Comparison of ENCODE assay signal across 8 cellular contexts in genomic region chr2:240437181-240437860, GRCh38. TPM values are rescaled to one million over a fixed set of nuclear protein-coding genes. Genes with fewer than 3 reads are reported as not detected.
DNase-seq lines count a peak whose midpoint lies in the region; ATAC-seq and TF ChIP-seq lines count a peak whose summit lies in the region.

No MANE protein-coding gene starts in this region.

- ATAC-seq in heart left ventricle (no peak), GM18520 (IDR thresholded peaks at IDR 0.05; ENCODE audit: unreplicated experiment) (no peak), GM21737 (IDR thresholded peaks at IDR 0.05; ENCODE audit: unreplicated experiment) (no peak)

- H3K36me3 ChIP-seq in heart left ventricle, result no peaks in the 10 kb centered on the region

- peaks cover 0 to 55% (median 25%) of the 10 kb centered on the region in 12 donors for H3K4me1 ChIP-seq in heart left ventricle

- H3K27ac Mint-ChIP-seq in Calu3 (ENCODE audit: unreplicated experiment), result no peak overlapping the region

- H3K4me3 Mint-ChIP-seq in Calu3 (ENCODE audit: low read depth, unreplicated experiment), result peak overlapping the region; percentile 75

- DNase-seq in Calu3 (no peak), heart left ventricle (peak in 3 of 5 donors; percentile 25 to 54 (median 31)), retinal pigment epithelial cell (ENCODE audit: low read depth) (no peak), kidney tubule cell (ENCODE audit: low spot score) (no peak), NCI-H2227 treated with DMSO at 0.1 percent for 48 hours (lab: John Stamatoyannopoulos, UW) (no peak)

- WGBS in heart left ventricle, 4 donors, result 68 to 86% (median 75%) methylated on average over 7 to 12 of the region's 12 CpGs

- H3K9me3 ChIP-seq in heart left ventricle, result no peaks in the 10 kb centered on the region

- CTCF ChIA-PET in Calu3 (lab: Charles Lee), result interaction anchor here (0.6 to 0.8 kb wide), 2 partner anchors 67 to 205 kb away, joined by 3 read pairs; no protein-coding TSS in a partner anchor

- H3K9me3 Mint-ChIP-seq in Calu3 (ENCODE audit: low read depth, unreplicated experiment), result no peaks in the 10 kb centered on the region

- no peak for TF ChIP-seq POLR2A in heart left ventricle (IDR thresholded peaks at IDR 0.05)

- no TSS peak for BruUV-seq in Calu3 (replicated peaks; lab: Mats Ljungman, UMichigan)

- H3K27me3 ChIP-seq in heart left ventricle, result peaks cover 0 to 32% (median 4%) of the 10 kb centered on the region in 9 donors

- H3K36me3 Mint-ChIP-seq in Calu3 (ENCODE audit: insufficient read depth, unreplicated experiment), result peaks cover 43% of the 10 kb centered on the region

- H3K4me3 ChIP-seq in WI38 (ENCODE audit: low read depth, low read length) (peak overlapping the region; percentile 68), heart left ventricle (peak overlapping the region in 10 of 12 donors; percentile 50 to 87 (median 66)), retinal pigment epithelial cell (ENCODE audit: low read length) (peak overlapping the region; percentile 53)

- peaks cover 9% of the 10 kb centered on the region for H3K27me3 Mint-ChIP-seq in Calu3 (ENCODE audit: unreplicated experiment)

- TF ChIP-seq CTCF in Calu3 (IDR thresholded peaks at IDR 0.05; ENCODE audit: unreplicated experiment) (no peak), WI38 (IDR thresholded peaks at IDR 0.05; ENCODE audit: low read depth, low read length) (no peak), heart left ventricle (IDR thresholded peaks at IDR 0.05) (no peak), retinal pigment epithelial cell (conservative IDR thresholded peaks at IDR 0.05; ENCODE audit: low read depth, low read length) (no peak)

- peak overlapping the region in 10 of 12 donors; percentile 13 to 97 (median 90) for H3K27ac ChIP-seq in heart left ventricle

- H3K4me1 Mint-ChIP-seq in Calu3 (ENCODE audit: low read depth, unreplicated experiment), result peaks cover 21% of the 10 kb centered on the region

- intact Hi-C loops in Calu3 (cut with micrococcal nuclease; ENCODE audit: unreplicated experiment), result loop anchor here (10.0 kb wide), 1 partner anchor 133 kb away; no protein-coding TSS in a partner anchor
- intact Hi-C loops in heart left ventricle (cut with DNase I), result loop anchor here in 7 of 10 donors (1.0 to 10.0 kb wide), 8 partner anchors 63 to 287 kb away; no protein-coding TSS in a partner anchor

RNA-seq across cellular contexts. Expression of gene GPC1, which starts 1.9 kb away (rescaled TPM):
- total RNA-seq in Calu3 (2022) (41.8 and 51.5 TPM in 2 replicates), heart left ventricle (100 to 1,000 TPM; 131 to 316 (median 193) TPM)
- polyA plus RNA-seq in heart left ventricle, result 100 to 1,000 TPM; 134 to 209 TPM

Comparison
In these comparisons a context has a peak if more than half of its experiments do, and no peak if none do; other contexts are left out.
1. DNase-seq: peak in heart left ventricle (3 of 5); none in Calu3 (single experiment), retinal pigment epithelial cell (single experiment), kidney tubule cell (single experiment) and NCI-H2227 treated with DMSO at 0.1 percent for 48 hours (single experiment).
2. Peak in every context shown above with its lines, with median percentiles within 50 percentile points of each other: H3K4me3 ChIP-seq.